Comparison of ENCODE assay signal across 18 cellular contexts in genomic region chr21:21806711-21807597, GRCh38.
DNase-seq lines count a peak whose midpoint lies in the region; ATAC-seq lines count a peak whose summit lies in the region.
"Had no signal": no experiment of that assay in that cellular context is flagged by ENCODE, and none has a peak within 500 bp of the region (broad histone marks: within the 10 kb centered on the region; RNA-seq: fewer than 3 reads in every experiment).

No MANE protein-coding gene starts in this region.

- in situ Hi-C loops in ACHN (cut with HindIII; ENCODE audit: low pct_ligation_motif_present, low pct_unique_long_range_greater_than_20kb, low sequenced_read_pairs) = no loop called here

- DNase-seq in COR-L47 (lab: John Stamatoyannopoulos, UW) (peak; percentile 41), NCI-H69 (lab: John Stamatoyannopoulos, UW) (peak; percentile 84), SK-N-DZ (ENCODE audit: low spot score) (peak; percentile 91), iris pigment epithelial cell (ENCODE audit: low read depth) (peak; percentile 1), T-helper 9 cell (no peak), dedifferentiated amniotic fluid mesenchymal stem cell (ENCODE audit: extremely low spot score) (no peak), ACHN (no peak)
- DNase-seq: CD4-positive, alpha-beta T cell; DND-41; HCEC 1CT; Karpas-422; NCI-H1436 treated with DMSO at 0.1 percent for 48 hours; NCI-H2029 treated with DMSO at 0.1 percent for 48 hours; NCI-H226; PC-9; SIG-M5 had no signal

- ATAC-seq in HG03139 (IDR thresholded peaks at IDR 0.05; ENCODE audit: unreplicated experiment) = no peak
- ATAC-seq: GM23338 had no signal

Comparison
In these comparisons a context has a peak if more than half of its experiments do, and no peak if none do; other contexts are left out.
1. DNase-seq: peak in COR-L47 (single experiment), NCI-H69 (single experiment), SK-N-DZ (single experiment) and iris pigment epithelial cell (single experiment); none in T-helper 9 cell (single experiment), dedifferentiated amniotic fluid mesenchymal stem cell (single experiment) and ACHN (single experiment).